ENCODE assay signal across 8 cellular contexts in genomic region chr2:127197475-127198385, GRCh38. TPM values are rescaled to one million over a fixed set of nuclear protein-coding genes. Genes with fewer than 3 reads are reported as not detected.
A peak's percentile ranks its signal among the peaks of the same experiment; 100 is the strongest.
DNase-seq lines count a peak whose midpoint lies in the region; ATAC-seq, FAIRE-seq and TF ChIP-seq lines count a peak whose summit lies in the region.

No MANE protein-coding gene starts in this region.

- no peaks in the 10 kb centered on the region for H3K36me3 ChIP-seq in endodermal cell (ENCODE audit: control insufficient read depth, insufficient read depth, low read length)
- H3K36me3 ChIP-seq in neural progenitor cell = peaks cover 10% of the 10 kb centered on the region

- CTCF ChIA-PET in activated CD4-positive, alpha-beta memory T cell treated with anti-CD3 and anti-CD28 coated beads, Interleukin-2, amount 10 ng/mL, durations not matched to agents 7 days and 5 days (lab: Charles Lee) = interaction anchor here (0.7 to 1.7 kb wide), 10 partner anchors 9 to 366 kb away, joined by 3 to 21 read pairs (median 4); no protein-coding TSS in a partner anchor

- H3K9me3 ChIP-seq in endodermal cell (ENCODE audit: control insufficient read depth, low read length) = peaks cover 9% of the 10 kb centered on the region
- peaks cover 6% of the 10 kb centered on the region for H3K9me3 ChIP-seq in neural progenitor cell (ENCODE audit: low read depth)

- H3K4me3 Mint-ChIP-seq in activated CD4-positive, alpha-beta memory T cell treated with anti-CD3 and anti-CD28 coated beads, Interleukin-2, amount 10 ng/mL, durations not matched to agents 7 days and 5 days = peak overlapping the region; percentile 73
- peak overlapping the region; percentile 2 for H3K4me3 Mint-ChIP-seq in endodermal cell
- H3K4me3 Mint-ChIP-seq in neural progenitor cell = no peak overlapping the region

- DNase-seq in NCI-H1436 (lab: John Stamatoyannopoulos, UW) (peak; percentile 28), NCI-H1436 treated with DMSO at 0.1 percent for 48 hours (lab: John Stamatoyannopoulos, UW) (no peak), NCI-H748 (lab: John Stamatoyannopoulos, UW; ENCODE audit: unreplicated experiment) (peak; percentile 79), endodermal cell (peak; percentile 92), neural progenitor cell (ENCODE audit: low spot score) (peak; percentile 85), urothelium cell line (ENCODE audit: low spot score) (peak; percentile 83)
- peak; percentile 70 for DNase-seq in activated CD4-positive, alpha-beta memory T cell treated with anti-CD3 and anti-CD28 coated beads, Interleukin-2, amount 10 ng/mL, durations not matched to agents 7 days and 5 days

- no peaks in the 10 kb centered on the region for H3K79me2 ChIP-seq in neural progenitor cell (ENCODE audit: low read depth)

- H3K4me1 ChIP-seq in endodermal cell (ENCODE audit: control insufficient read depth, insufficient read depth, low read length) = no peaks in the 10 kb centered on the region
- peaks cover 8% of the 10 kb centered on the region for H3K4me1 ChIP-seq in neural progenitor cell

- no peak overlapping the region for H3K4me3 ChIP-seq in endodermal cell (ENCODE audit: low read length)
- no peak overlapping the region for H3K4me3 ChIP-seq in neural progenitor cell

- POLR2A ChIA-PET in activated CD4-positive, alpha-beta memory T cell treated with anti-CD3 and anti-CD28 coated beads, Interleukin-2, amount 10 ng/mL, durations not matched to agents 7 days and 5 days (lab: Charles Lee) = no interaction called here

- H3K4me1 Mint-ChIP-seq in activated CD4-positive, alpha-beta memory T cell treated with anti-CD3 and anti-CD28 coated beads, Interleukin-2, amount 10 ng/mL, durations not matched to agents 7 days and 5 days = peaks cover 3% of the 10 kb centered on the region
- peaks cover 5% of the 10 kb centered on the region for H3K4me1 Mint-ChIP-seq in endodermal cell
- no peaks in the 10 kb centered on the region for H3K4me1 Mint-ChIP-seq in neural progenitor cell

- no peak overlapping the region for H3K27ac Mint-ChIP-seq in activated CD4-positive, alpha-beta memory T cell treated with anti-CD3 and anti-CD28 coated beads, Interleukin-2, amount 10 ng/mL, durations not matched to agents 7 days and 5 days
- no peak overlapping the region for H3K27ac Mint-ChIP-seq in endodermal cell
- no peak overlapping the region for H3K27ac Mint-ChIP-seq in neural progenitor cell

- WGBS in endodermal cell (ENCODE audit: insufficient coverage in 1 of 2, insufficient read length in 1 of 2), 2 experiments = 80 to 82% methylated on average over 11 to 18 of the region's 19 CpGs

- no peaks in the 10 kb centered on the region for H3K27me3 ChIP-seq in endodermal cell (ENCODE audit: control insufficient read depth, insufficient read depth, low read length, poor library complexity, severe bottlenecking)
- no peaks in the 10 kb centered on the region for H3K27me3 ChIP-seq in neural progenitor cell

- H4K20me1 ChIP-seq in neural progenitor cell (ENCODE audit: low read depth) = no peaks in the 10 kb centered on the region

- peak; percentile 79 for TF ChIP-seq CTCF in endodermal cell (conservative IDR thresholded peaks at IDR 0.05)
- peak; percentile 75 for TF ChIP-seq CTCF in neural progenitor cell (IDR thresholded peaks at IDR 0.05)

- H3K9ac ChIP-seq in endodermal cell (ENCODE audit: extremely low read depth, low read length, poor library complexity, severe bottlenecking) (no peak overlapping the region), neural progenitor cell (no peak overlapping the region)

- H3K27ac ChIP-seq in endodermal cell (ENCODE audit: low read depth, low read length) (no peak overlapping the region), neural progenitor cell (no peak overlapping the region)

- peak; percentile 77 for ATAC-seq in HG03457 (IDR thresholded peaks at IDR 0.05; ENCODE audit: unreplicated experiment)

- no peaks in the 10 kb centered on the region for H3K27me3 Mint-ChIP-seq in activated CD4-positive, alpha-beta memory T cell treated with anti-CD3 and anti-CD28 coated beads, Interleukin-2, amount 10 ng/mL, durations not matched to agents 7 days and 5 days
- H3K27me3 Mint-ChIP-seq in endodermal cell (ENCODE audit: insufficient read depth) = no peaks in the 10 kb centered on the region
- peaks cover 2% of the 10 kb centered on the region for H3K27me3 Mint-ChIP-seq in neural progenitor cell (ENCODE audit: insufficient read depth, low read depth)

- no peaks in the 10 kb centered on the region for H3K36me3 Mint-ChIP-seq in activated CD4-positive, alpha-beta memory T cell treated with anti-CD3 and anti-CD28 coated beads, Interleukin-2, amount 10 ng/mL, durations not matched to agents 7 days and 5 days (ENCODE audit: low read depth)
- H3K36me3 Mint-ChIP-seq in endodermal cell (ENCODE audit: low read depth) = peaks cover 7% of the 10 kb centered on the region
- H3K36me3 Mint-ChIP-seq in neural progenitor cell = peaks cover 9% of the 10 kb centered on the region

- no peak overlapping the region for H2AFZ ChIP-seq in neural progenitor cell (replicated peaks)

- peak overlapping the region; percentile 1 for H3K4me2 ChIP-seq in neural progenitor cell

- FAIRE-seq in urothelium cell line (lab: Jason Lieb, UNC) = peak; percentile 98

- H3F3A ChIP-seq in neural progenitor cell (ENCODE audit: low read depth) = peaks cover 27% of the 10 kb centered on the region

- H3K9me3 Mint-ChIP-seq in activated CD4-positive, alpha-beta memory T cell treated with anti-CD3 and anti-CD28 coated beads, Interleukin-2, amount 10 ng/mL, durations not matched to agents 7 days and 5 days = no peaks in the 10 kb centered on the region
- H3K9me3 Mint-ChIP-seq in endodermal cell (no peaks in the 10 kb centered on the region), neural progenitor cell (peaks cover 5% of the 10 kb centered on the region)

RNA-seq across cellular contexts. Expression of gene CYP27C1, which starts 22.4 kb away (rescaled TPM):
- not detected for total RNA-seq in activated CD4-positive, alpha-beta memory T cell treated with anti-CD3 and anti-CD28 coated beads, Interleukin-2, amount 10 ng/mL, durations not matched to agents 7 days and 5 days
- total RNA-seq in endodermal cell (1 to 10 TPM; 4.4 to 4.9 TPM), neural progenitor cell (ENCODE audit: low replicate concordance) (3.0 and 3.8 TPM in 2 replicates)
- polyA plus RNA-seq in endodermal cell (2013, experiment 1 of 2) = 4.0 TPM
- 4.0 TPM for polyA plus RNA-seq in endodermal cell (2013, experiment 2 of 2)
